13 cellular contexts compared by ENCODE assay signal in genomic region chr3:98259707-98260106, GRCh38. TPM values are rescaled to one million over a fixed set of nuclear protein-coding genes. Genes with fewer than 3 reads are reported as not detected.
DNase-seq lines count a peak whose midpoint lies in the region; ATAC-seq and TF ChIP-seq lines count a peak whose summit lies in the region.
"Had no signal": no experiment of that assay in that cellular context is flagged by ENCODE, and none has a peak within 500 bp of the region (broad histone marks: within the 10 kb centered on the region; RNA-seq: fewer than 3 reads in every experiment).

No MANE protein-coding gene starts in this region.

- 46 to 68% methylated on average over 2 of the region's 2 CpGs for WGBS in heart right ventricle, 2 donors

- H3K4me1 Mint-ChIP-seq in central memory CD8-positive, alpha-beta T cell = no peaks in the 10 kb centered on the region
- H3K4me1 Mint-ChIP-seq in CD8-positive, alpha-beta memory T cell = no peaks in the 10 kb centered on the region

- TF ChIP-seq CTCF in GM20000 (IDR thresholded peaks at IDR 0.05; ENCODE audit: extremely low read depth, missing control alignments) = peak; percentile 18
- TF ChIP-seq CTCF in heart right ventricle (IDR thresholded peaks at IDR 0.05) = no peak

- no peaks in the 10 kb centered on the region for H3K27me3 ChIP-seq in heart right ventricle
- no peaks in the 10 kb centered on the region for H3K27me3 ChIP-seq in CD8-positive, alpha-beta memory T cell (ENCODE audit: insufficient read depth, low read length, poor library complexity, severe bottlenecking)
- H3K27me3 ChIP-seq: left lung had no signal

- peaks cover 2% of the 10 kb centered on the region for H3K36me3 Mint-ChIP-seq in central memory CD8-positive, alpha-beta T cell (ENCODE audit: insufficient read depth)
- H3K36me3 Mint-ChIP-seq in CD8-positive, alpha-beta memory T cell = no peaks in the 10 kb centered on the region

- POLR2A ChIA-PET in CD8-positive, alpha-beta memory T cell (lab: Charles Lee) = no interaction called here

- no peak overlapping the region for H3K4me3 ChIP-seq in heart right ventricle
- H3K4me3 ChIP-seq in CD8-positive, alpha-beta memory T cell (ENCODE audit: low read length) = no peak overlapping the region
- H3K4me3 ChIP-seq: left lung had no signal

- DNase-seq in ELF-1 (ENCODE audit: low read depth, low spot score) (peak; percentile 19), GM20000 (ENCODE audit: low spot score) (no peak), HT1080 (ENCODE audit: low read depth) (peak; percentile 34), heart right ventricle (no peak)
- no peak for DNase-seq in central memory CD8-positive, alpha-beta T cell (ENCODE audit: low spot score in 2 of 2)
- DNase-seq in CD8-positive, alpha-beta memory T cell = no peak
- DNase-seq in activated CD4-positive, alpha-beta T cell treated with anti-CD3 and anti-CD28 coated beads for 1 hour = no peak
- DNase-seq: DMS79 treated with DMSO at 0.1 percent for 48 hours, left lung, NCI-H2081 had no signal

- no peak for ATAC-seq in central memory CD8-positive, alpha-beta T cell (replicated peaks; ENCODE audit: extremely low read depth, poor library complexity, severe bottlenecking)
- ATAC-seq in heart right ventricle (no peak), GM19397 (IDR thresholded peaks at IDR 0.05; ENCODE audit: unreplicated experiment) (no peak)
- ATAC-seq: left lung had no signal

- no peaks in the 10 kb centered on the region for H3K36me3 ChIP-seq in heart right ventricle
- no peaks in the 10 kb centered on the region for H3K36me3 ChIP-seq in CD8-positive, alpha-beta memory T cell (ENCODE audit: insufficient read depth, low read length)
- H3K36me3 ChIP-seq: left lung had no signal

- peaks cover 0 to 21% (median 2%) of the 10 kb centered on the region in 11 donors for H3K9me3 ChIP-seq in heart right ventricle
- no peaks in the 10 kb centered on the region for H3K9me3 ChIP-seq in CD8-positive, alpha-beta memory T cell (ENCODE audit: low read length)

- CTCF ChIA-PET in CD8-positive, alpha-beta memory T cell (lab: Charles Lee) = no interaction called here

- no peaks in the 10 kb centered on the region for H3K9me3 Mint-ChIP-seq in central memory CD8-positive, alpha-beta T cell
- H3K9me3 Mint-ChIP-seq in CD8-positive, alpha-beta memory T cell = peaks cover 0 to 10% (median 2%) of the 10 kb centered on the region in 5 donors
- H3K9me3 Mint-ChIP-seq: activated T-helper 2 cell treated with anti-CD3 and anti-CD28 coated beads, Interferon-gamma antibody, Interleukin-2, Interleukin-4, amounts not matched to agents 10 μg/mL and 5 μg/mL and 100 μg/mL, durations not matched to agents 14 hours and 24 hours and 36 hours; T-helper 1 cell treated with Interleukin-12 subunit alpha and Interleukin-12 subunit beta and Interleukin-4 antibody, amounts not matched to agents 30 μg/mL and 1 μg/mL, for 36 hours had no signal

- no peak overlapping the region for H3K4me3 Mint-ChIP-seq in central memory CD8-positive, alpha-beta T cell
- no peak overlapping the region for H3K4me3 Mint-ChIP-seq in CD8-positive, alpha-beta memory T cell
- H3K4me3 Mint-ChIP-seq: T-helper 1 cell treated with Interleukin-12 subunit alpha and Interleukin-12 subunit beta and Interleukin-4 antibody, amounts not matched to agents 30 μg/mL and 1 μg/mL, for 36 hours had no signal

- no peak overlapping the region for H3K27ac ChIP-seq in heart right ventricle
- H3K27ac ChIP-seq in CD8-positive, alpha-beta memory T cell (ENCODE audit: low read depth, low read length) = no peak overlapping the region
- H3K27ac ChIP-seq: left lung had no signal

- H3K4me1 ChIP-seq in heart right ventricle = no peaks in the 10 kb centered on the region
- H3K4me1 ChIP-seq in CD8-positive, alpha-beta memory T cell (ENCODE audit: insufficient read depth, low read length) = no peaks in the 10 kb centered on the region
- H3K4me1 ChIP-seq: left lung had no signal

- H3K27me3 Mint-ChIP-seq in central memory CD8-positive, alpha-beta T cell = no peaks in the 10 kb centered on the region
- H3K27me3 Mint-ChIP-seq in CD8-positive, alpha-beta memory T cell = peaks cover 0 to 9% of the 10 kb centered on the region in 2 donors

- peak overlapping the region; percentile 38 for H3K27ac Mint-ChIP-seq in central memory CD8-positive, alpha-beta T cell (ENCODE audit: low read depth)
- H3K27ac Mint-ChIP-seq in CD8-positive, alpha-beta memory T cell = no peak overlapping the region
- H3K27ac Mint-ChIP-seq: activated T-helper 2 cell treated with anti-CD3 and anti-CD28 coated beads, Interferon-gamma antibody, Interleukin-2, Interleukin-4, amounts not matched to agents 10 μg/mL and 5 μg/mL and 100 μg/mL, durations not matched to agents 14 hours and 24 hours and 36 hours; T-helper 1 cell treated with Interleukin-12 subunit alpha and Interleukin-12 subunit beta and Interleukin-4 antibody, amounts not matched to agents 30 μg/mL and 1 μg/mL, for 36 hours had no signal

- intact Hi-C loops in heart right ventricle (cut with DNase I) = no loop called here

RNA-seq across cellular contexts. Expression of gene OR5H6, which starts 4.3 kb away (rescaled TPM):
- not detected in 2 replicates for total RNA-seq in HT1080 (2014; rRNA removed; shearing (Covaris generic))
- not detected in 2 replicates for polyA plus RNA-seq in HT1080 (2015; cell fraction: cytosol; rRNA removed)
- polyA plus RNA-seq in HT1080 (2015; cell fraction: nucleus; rRNA removed) = not detected in 2 replicates
- not detected for total RNA-seq in heart right ventricle
- not detected for polyA plus RNA-seq in heart right ventricle
- not detected for total RNA-seq in CD8-positive, alpha-beta memory T cell
- polyA plus RNA-seq in CD8-positive, alpha-beta memory T cell = not detected
- total RNA-seq: activated T-helper 2 cell treated with anti-CD3 and anti-CD28 coated beads, Interferon-gamma antibody, Interleukin-2, Interleukin-4, amounts not matched to agents 10 μg/mL and 5 μg/mL and 100 μg/mL, durations not matched to agents 14 hours and 24 hours and 36 hours; left lung had no signal

RNA-seq across cellular contexts. Expression of gene OR5H2, which starts 22.6 kb away (rescaled TPM):
- total RNA-seq in HT1080 (2014; rRNA removed; shearing (Covaris generic)) = not detected in 2 replicates
- polyA plus RNA-seq in HT1080 (2015; cell fraction: cytosol; rRNA removed) = not detected in 2 replicates
- polyA plus RNA-seq in HT1080 (2015; cell fraction: nucleus; rRNA removed) = not detected in 2 replicates
- not detected for total RNA-seq in heart right ventricle
- not detected for polyA plus RNA-seq in heart right ventricle
- not detected for total RNA-seq in CD8-positive, alpha-beta memory T cell
- not detected for polyA plus RNA-seq in CD8-positive, alpha-beta memory T cell
- total RNA-seq: activated T-helper 2 cell treated with anti-CD3 and anti-CD28 coated beads, Interferon-gamma antibody, Interleukin-2, Interleukin-4, amounts not matched to agents 10 μg/mL and 5 μg/mL and 100 μg/mL, durations not matched to agents 14 hours and 24 hours and 36 hours; left lung had no signal

Comparison
In these comparisons a context has a peak if more than half of its experiments do, and no peak if none do; other contexts are left out.
1. DNase-seq: peak in ELF-1 (single experiment) and HT1080 (single experiment); none in GM20000 (single experiment), central memory CD8-positive, alpha-beta T cell (0 of 2), heart right ventricle (0 of 2), CD8-positive, alpha-beta memory T cell (0 of 5) and activated CD4-positive, alpha-beta T cell treated with anti-CD3 and anti-CD28 coated beads for 1 hour (single experiment).